9 cellular contexts compared by ENCODE assay signal in genomic region chr5:41695920-41696582, GRCh38.
DNase-seq lines count a peak whose midpoint lies in the region; ATAC-seq, FAIRE-seq and TF ChIP-seq lines count a peak whose summit lies in the region.
"Had no signal": no experiment of that assay in that cellular context is flagged by ENCODE, and none has a peak within 500 bp of the region (broad histone marks: within the 10 kb centered on the region; RNA-seq: fewer than 3 reads in every experiment).

No MANE protein-coding gene starts in this region.

- H3K36me3 ChIP-seq in kidney (ENCODE audit: control insufficient read depth in 1 of 2, insufficient read depth in 2 of 2, low read length in 2 of 2), result no peaks in the 10 kb centered on the region
- H3K36me3 ChIP-seq in CD8-positive, alpha-beta memory T cell (ENCODE audit: insufficient read depth, low read length), result no peaks in the 10 kb centered on the region

- no peak overlapping the region for H3K27ac ChIP-seq in kidney (ENCODE audit: low read depth in 2 of 2, low read length in 2 of 2)
- no peak overlapping the region for H3K27ac ChIP-seq in CD8-positive, alpha-beta memory T cell (ENCODE audit: low read depth, low read length)
- H3K27ac ChIP-seq: epithelial cell of prostate had no signal

- H3K27ac Mint-ChIP-seq in CD8-positive, alpha-beta memory T cell, result no peak overlapping the region

- TF ChIP-seq CTCF in kidney (IDR thresholded peaks at IDR 0.05; ENCODE audit: borderline replicate concordance, extremely low read depth, insufficient read depth), result peak; percentile 24

- intact Hi-C loops in kidney (cut with DNase I), result no loop called here

- no peaks in the 10 kb centered on the region for H3K9me3 ChIP-seq in kidney (ENCODE audit: control insufficient read depth in 1 of 2, low read length in 2 of 2)
- H3K9me3 ChIP-seq in CD8-positive, alpha-beta memory T cell (ENCODE audit: low read length), result no peaks in the 10 kb centered on the region

- no peaks in the 10 kb centered on the region for H3K27me3 ChIP-seq in CD8-positive, alpha-beta memory T cell (ENCODE audit: insufficient read depth, low read length, poor library complexity, severe bottlenecking)

- H3K4me3 ChIP-seq in kidney (ENCODE audit: low read length in 2 of 2), result no peak overlapping the region
- H3K4me3 ChIP-seq in CD8-positive, alpha-beta memory T cell (ENCODE audit: low read length), result no peak overlapping the region

- H3K27me3 Mint-ChIP-seq in CD8-positive, alpha-beta memory T cell, result peaks cover 13 to 21% of the 10 kb centered on the region in 2 donors

- ATAC-seq in GM18499 (IDR thresholded peaks at IDR 0.05; ENCODE audit: insufficient read depth, unreplicated experiment) (peak; percentile 59), GM21576 (IDR thresholded peaks at IDR 0.05; ENCODE audit: unreplicated experiment) (peak; percentile 75)

- no peaks in the 10 kb centered on the region for H3K4me1 Mint-ChIP-seq in CD8-positive, alpha-beta memory T cell

- no peaks in the 10 kb centered on the region for H3K4me1 ChIP-seq in kidney (ENCODE audit: control insufficient read depth in 1 of 2, insufficient read depth in 1 of 2, low read depth in 1 of 2, low read length in 2 of 2)
- no peaks in the 10 kb centered on the region for H3K4me1 ChIP-seq in CD8-positive, alpha-beta memory T cell (ENCODE audit: insufficient read depth, low read length)

- H3K9ac ChIP-seq in kidney (ENCODE audit: low read length in 2 of 2), result no peak overlapping the region

- FAIRE-seq in kidney (lab: Jason Lieb, UNC), result no peak

- no peaks in the 10 kb centered on the region for H3K36me3 Mint-ChIP-seq in CD8-positive, alpha-beta memory T cell

- CTCF ChIA-PET in CD8-positive, alpha-beta memory T cell (lab: Charles Lee), result no interaction called here

- POLR2A ChIA-PET in CD8-positive, alpha-beta memory T cell (lab: Charles Lee), result no interaction called here

- DNase-seq in NCI-H69 (lab: John Stamatoyannopoulos, UW) (peak; percentile 63), kidney (no peak), NCI-H1048 (lab: John Stamatoyannopoulos, UW) (no peak)
- no peak for DNase-seq in CD8-positive, alpha-beta memory T cell
- no peak for DNase-seq in activated T-cell treated with anti-CD3 and anti-CD28 coated beads, Interleukin-2, amount 50 U/mL, for 1 hour
- DNase-seq in stimulated activated CD4-positive, alpha-beta T cell treated with anti-CD3 and anti-CD28 coated beads, Interleukin-1b, Interleukin-23, amount 100 ng/mL, for 48 hours, result no peak

- peaks cover 1 to 6% (median 3%) of the 10 kb centered on the region in 5 donors for H3K9me3 Mint-ChIP-seq in CD8-positive, alpha-beta memory T cell

- no peak overlapping the region for H3K4me3 Mint-ChIP-seq in CD8-positive, alpha-beta memory T cell
